Comparison of ENCODE assay signal across 8 cellular contexts in the genomic region with DNA sequence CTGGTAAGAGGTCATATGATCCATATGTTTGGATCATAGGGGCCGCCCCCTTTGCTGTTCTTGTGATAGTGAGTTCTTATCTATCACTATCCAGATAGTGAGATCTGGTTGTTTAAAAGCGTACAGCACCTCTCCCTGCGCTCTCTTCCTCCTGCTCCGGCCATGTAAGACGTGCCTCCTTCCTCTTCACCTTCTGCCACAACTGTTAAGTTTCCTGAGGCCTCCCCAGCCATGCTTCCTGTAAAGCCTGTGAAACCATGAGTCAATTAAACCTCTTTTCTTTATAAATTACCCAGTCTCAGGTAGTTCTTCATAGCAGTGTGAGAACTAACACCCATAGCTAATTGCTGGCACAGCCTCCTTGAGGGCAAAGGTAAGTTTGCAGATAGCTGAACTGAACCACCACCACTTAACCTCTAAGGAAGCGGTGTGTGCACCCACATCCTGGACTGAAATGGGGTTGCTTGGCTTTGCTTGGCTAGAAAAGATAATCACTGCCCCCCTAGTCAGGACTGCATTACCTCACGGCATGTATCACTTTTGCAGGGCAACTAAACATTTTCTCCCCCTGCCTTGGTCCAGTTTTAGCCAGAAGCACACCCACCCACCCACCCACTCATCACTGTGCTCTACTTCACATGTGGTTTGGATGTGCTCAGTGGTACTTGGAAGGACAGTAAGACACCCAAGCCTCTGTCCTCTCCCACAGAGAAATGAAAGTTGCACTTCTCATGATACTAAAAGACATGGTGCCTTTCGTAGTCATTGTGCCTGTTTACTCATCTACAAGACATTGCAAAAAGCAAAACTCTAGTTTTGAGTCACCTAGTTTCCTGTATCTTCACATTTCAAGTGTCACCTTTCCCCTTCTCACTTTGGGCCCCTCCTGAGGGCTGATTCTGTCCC. TPM values are rescaled to one million over a fixed set of nuclear protein-coding genes. Genes with fewer than 3 reads are reported as not detected.
DNase-seq lines count a peak whose midpoint lies in the region; ATAC-seq, FAIRE-seq and TF ChIP-seq lines count a peak whose summit lies in the region.

No MANE protein-coding gene starts in this region.

- H3K9me3 Mint-ChIP-seq in activated B cell treated with CpG ODN at 0.5 μM for 24 hours = no peaks in the 10 kb centered on the region

- H3K36me3 ChIP-seq in transverse colon = peaks cover 0 to 45% (median 22%) of the 10 kb centered on the region in 4 donors

- intact Hi-C loops in activated B cell treated with CpG ODN at 0.5 μM for 24 hours (cut with micrococcal nuclease) (loop anchor here (1.0 kb wide), 1 partner anchor 23 kb away; a partner anchor contains a TSS), transverse colon (cut with DNase I; ENCODE audit: low total_unique reads) (no loop called here)

- in situ Hi-C loops in transverse colon (cut with MboI; ENCODE audit: low pct_ligation_motif_present in 1 of 4, low pct_unique_long_range_greater_than_20kb in 1 of 4, low sequenced_read_pairs in 3 of 4) = loop anchor here in 2 of 4 donors (10.0 to 25.0 kb wide), 2 partner anchors 105 to 337 kb away; a partner anchor contains a TSS

- no peak for TF ChIP-seq EP300 in transverse colon (IDR thresholded peaks at IDR 0.05; ENCODE audit: low read depth)

- H3K36me3 Mint-ChIP-seq in activated B cell treated with CpG ODN at 0.5 μM for 24 hours (ENCODE audit: low read depth) = peaks cover 64% of the 10 kb centered on the region

- no peaks in the 10 kb centered on the region for H3K9me3 ChIP-seq in transverse colon

- POLR2A ChIA-PET in activated B cell treated with CpG ODN at 0.5 μM for 24 hours (lab: Charles Lee) = interaction anchor here (0.8 to 1.3 kb wide), 2 partner anchors 23 to 111 kb away, joined by 3 to 4 read pairs; a partner anchor contains a TSS
- POLR2A ChIA-PET in HEK293T (lab: Yijun Ruan, JAX) = no interaction called here

- H3K27me3 ChIP-seq in transverse colon = no peaks in the 10 kb centered on the region

- no peak overlapping the region for H3K4me3 ChIP-seq in transverse colon

- peaks cover 22% of the 10 kb centered on the region for H3K4me1 Mint-ChIP-seq in activated B cell treated with CpG ODN at 0.5 μM for 24 hours

- 51 to 67% methylated on average over 1 to 8 of the region's 8 CpGs for WGBS in transverse colon (ENCODE audit: low coverage in 1 of 2), 2 donors

- DNase-seq in GM12891 (ENCODE audit: insufficient read length, low spot score) = peak; percentile 59
- DNase-seq in activated B cell treated with CpG ODN at 0.5 μM for 24 hours = no peak
- peak; percentile 57 for DNase-seq in transverse colon
- no peak for DNase-seq in GOT3 (lab: John Stamatoyannopoulos, UW)
- no peak for DNase-seq in epidermal melanocyte (ENCODE audit: insufficient read length, low spot score)
- no peak for DNase-seq in HEK293T (ENCODE audit: extremely low spot score)

- TF ChIP-seq POLR2A in GM12891 (IDR thresholded peaks at IDR 0.05; ENCODE audit: low read depth, low read length) = peak; percentile 44; the same call in 1 of the 2 replicates
- TF ChIP-seq POLR2A in transverse colon (IDR thresholded peaks at IDR 0.05) = no peak

- peak overlapping the region; percentile 80 for H3K27ac Mint-ChIP-seq in activated B cell treated with CpG ODN at 0.5 μM for 24 hours

- CTCF ChIA-PET in activated B cell treated with CpG ODN at 0.5 μM for 24 hours (lab: Charles Lee) (interaction anchor here (1.1 kb wide), 1 partner anchor 23 kb away, joined by 4 read pairs; a partner anchor contains a TSS), HEK293T (lab: Yijun Ruan, JAX) (no interaction called here)

- peak; percentile 77 for ATAC-seq in HG02623 (IDR thresholded peaks at IDR 0.05; ENCODE audit: unreplicated experiment)
- peak; percentile 80 for ATAC-seq in activated B cell treated with CpG ODN at 0.5 μM for 24 hours (ENCODE audit: low read depth)
- ATAC-seq in esophagus mucosa = peak; percentile 7

- H3K27ac ChIP-seq in transverse colon = peak overlapping the region; percentile 2 to 32 (median 10)

- no peak overlapping the region for H3K4me3 Mint-ChIP-seq in activated B cell treated with CpG ODN at 0.5 μM for 24 hours

- H3K27me3 Mint-ChIP-seq in activated B cell treated with CpG ODN at 0.5 μM for 24 hours = no peaks in the 10 kb centered on the region

- H3K4me1 ChIP-seq in transverse colon = peaks cover 3 to 13% (median 7%) of the 10 kb centered on the region in 4 donors

- peak; percentile 97 for FAIRE-seq in GM12891 (lab: Jason Lieb, UNC)

- no peak for TF ChIP-seq CTCF in activated B cell treated with CpG ODN at 0.5 μM for 24 hours (IDR thresholded peaks at IDR 0.05)
- TF ChIP-seq CTCF in transverse colon (IDR thresholded peaks at IDR 0.05) = peak in 1 of 5 experiments; percentile 13

TF ChIP-seq in GM12891, 5 proteins besides CTCF, POLR2A, EP300 and RAD21:
- peak; percentile 80 for TF ChIP-seq POU2F2 (IDR thresholded peaks at IDR 0.05; ENCODE audit: low read depth, low read length)
- TF ChIP-seq TAF1 (IDR thresholded peaks at IDR 0.05; ENCODE audit: low read depth, low read length) = no peak
- TF ChIP-seq SPI1 (IDR thresholded peaks at IDR 0.05; ENCODE audit: low read depth, low read length) = peak; percentile 46; the same call in 1 of the 2 replicates
- TF ChIP-seq POLR2AphosphoS5 (IDR thresholded peaks at IDR 0.05; ENCODE audit: low read depth, low read length) = peak; percentile 59
- peak; percentile 34 for TF ChIP-seq PAX5 (IDR thresholded peaks at IDR 0.05; ENCODE audit: insufficient read depth, low read length, severe bottlenecking)
TF ChIP-seq in GM12891: peak in this region for 4.

TF ChIP-seq in HEK293T, 16 proteins besides CTCF, POLR2A, EP300 and RAD21:
- TF ChIP-seq SUZ12 (IDR thresholded peaks at IDR 0.05) = no peak
- TF ChIP-seq NFRKB (IDR thresholded peaks at IDR 0.05) = no peak
- no peak for TF ChIP-seq FOXM1 (IDR thresholded peaks at IDR 0.05; ENCODE audit: borderline replicate concordance)
- TF ChIP-seq ZNF384 (IDR thresholded peaks at IDR 0.05) = no peak
- TF ChIP-seq L3MBTL2 (conservative IDR thresholded peaks at IDR 0.05) = no peak
- TF ChIP-seq ARNT (IDR thresholded peaks at IDR 0.05) = no peak
- TF ChIP-seq LEF1 (IDR thresholded peaks at IDR 0.05; ENCODE audit: borderline replicate concordance) = no peak
- no peak for TF ChIP-seq FOXA1 (IDR thresholded peaks at IDR 0.05)
- TF ChIP-seq TARDBP (IDR thresholded peaks at IDR 0.05) = no peak
- TF ChIP-seq, protein P1, sequence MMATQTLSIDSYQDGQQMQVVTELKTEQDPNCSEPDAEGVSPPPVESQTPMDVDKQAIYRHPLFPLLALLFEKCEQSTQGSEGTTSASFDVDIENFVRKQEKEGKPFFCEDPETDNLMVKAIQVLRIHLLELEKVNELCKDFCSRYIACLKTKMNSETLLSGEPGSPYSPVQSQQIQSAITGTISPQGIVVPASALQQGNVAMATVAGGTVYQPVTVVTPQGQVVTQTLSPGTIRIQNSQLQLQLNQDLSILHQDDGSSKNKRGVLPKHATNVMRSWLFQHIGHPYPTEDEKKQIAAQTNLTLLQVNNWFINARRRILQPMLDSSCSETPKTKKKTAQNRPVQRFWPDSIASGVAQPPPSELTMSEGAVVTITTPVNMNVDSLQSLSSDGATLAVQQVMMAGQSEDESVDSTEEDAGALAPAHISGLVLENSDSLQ (IDR thresholded peaks at IDR 0.05) = no peak
- no peak for TF ChIP-seq BHLHE40 (IDR thresholded peaks at IDR 0.05; ENCODE audit: borderline replicate concordance)
- no peak for TF ChIP-seq SP1 (IDR thresholded peaks at IDR 0.05)
- TF ChIP-seq HDGF (IDR thresholded peaks at IDR 0.05; ENCODE audit: borderline replicate concordance) = no peak
- no peak for TF ChIP-seq CTBP1 (IDR thresholded peaks at IDR 0.05; ENCODE audit: borderline replicate concordance)
- TF ChIP-seq FOXK2 (IDR thresholded peaks at IDR 0.05) = no peak
- TF ChIP-seq ELF4 (IDR thresholded peaks at IDR 0.05) = no peak

RNA-seq across cellular contexts. Expression of a gene that starts 23.1 kb away (rescaled TPM):
- polyA plus RNA-seq in GM12891 (2012; ENCODE audit: low read depth, missing spikeins) = 10.2 TPM
- total RNA-seq in activated B cell treated with CpG ODN at 0.5 μM for 24 hours (2.2 and 3.6 TPM in 2 replicates), esophagus mucosa (7.6 TPM), transverse colon (10 to 100 TPM in 1 of 4 donors, 1 to 10 TPM in 3; 2.0 to 51.7 (median 4.2) TPM)

RNA-seq across cellular contexts. Expression of a gene that starts 33.2 kb away (rescaled TPM):
- 97.9 TPM for polyA plus RNA-seq in GM12891 (2012; ENCODE audit: low read depth, missing spikeins)
- total RNA-seq in activated B cell treated with CpG ODN at 0.5 μM for 24 hours (103 and 104 TPM in 2 replicates), esophagus mucosa (45.8 TPM), transverse colon (10 to 100 TPM; 33.3 to 68.7 (median 46.8) TPM)

RNA-seq across cellular contexts. Expression of a gene that starts 36.3 kb away (rescaled TPM):
- 727 TPM for polyA plus RNA-seq in GM12891 (2012; ENCODE audit: low read depth, missing spikeins)
- total RNA-seq in activated B cell treated with CpG ODN at 0.5 μM for 24 hours (87.0 and 104 TPM in 2 replicates), esophagus mucosa (119 TPM), transverse colon (100 to 1,000 TPM; 131 to 503 (median 344) TPM)

RNA-seq across cellular contexts. Expression of a gene that starts 59.7 kb away (rescaled TPM):
- polyA plus RNA-seq in GM12891 (2012; ENCODE audit: low read depth, missing spikeins) = 17.4 TPM
- total RNA-seq in activated B cell treated with CpG ODN at 0.5 μM for 24 hours (19.5 and 19.8 TPM in 2 replicates), esophagus mucosa (26.2 TPM), transverse colon (10 to 100 TPM; 25.1 to 44.5 (median 30.5) TPM)

Comparison
In these comparisons a context has a peak if more than half of its experiments do, and no peak if none do; other contexts are left out.
1. DNase-seq: peak in GM12891 (single experiment) and transverse colon (single experiment); none in activated B cell treated with CpG ODN at 0.5 μM for 24 hours (single experiment), GOT3 (single experiment), epidermal melanocyte (single experiment) and HEK293T (single experiment).
2. ATAC-seq: peak in every context shown above with its lines; median percentile 80 in activated B cell treated with CpG ODN at 0.5 μM for 24 hours; 77 in HG02623; 7 in esophagus mucosa.